Comparison of ENCODE assay signal across 15 cellular contexts in genomic region chr18:32661486-32662299, GRCh38.
DNase-seq lines count a peak whose midpoint lies in the region; ATAC-seq, FAIRE-seq and TF ChIP-seq lines count a peak whose summit lies in the region.
"Had no signal": no experiment of that assay in that cellular context is flagged by ENCODE, and none has a peak within 500 bp of the region (broad histone marks: within the 10 kb centered on the region; RNA-seq: fewer than 3 reads in every experiment).

No MANE protein-coding gene starts in this region.

- H3K4me2 ChIP-seq in keratinocyte (ENCODE audit: control insufficient read depth, extremely low read depth, insufficient read depth, low read depth, low read length) = peak overlapping the region; percentile 17

- peak; percentile 44 for ATAC-seq in HG02870 (IDR thresholded peaks at IDR 0.05; ENCODE audit: unreplicated experiment)
- ATAC-seq: K562 had no signal

- H3K9ac ChIP-seq in keratinocyte (ENCODE audit: control insufficient read depth, extremely low read depth, insufficient read depth, low read length) = no peak overlapping the region

- H3K4me1 ChIP-seq in A673 (ENCODE audit: insufficient read depth, low read length, poor library complexity, severe bottlenecking) = no peaks in the 10 kb centered on the region
- peaks cover 14% of the 10 kb centered on the region for H3K4me1 ChIP-seq in keratinocyte (ENCODE audit: control insufficient read depth, extremely low read depth, insufficient read depth, low read length)
- H3K4me1 ChIP-seq in BE2C = no peaks in the 10 kb centered on the region
- H3K4me1 ChIP-seq: upper lobe of left lung had no signal

- CTCF ChIA-PET in A673 (lab: Charles Lee) = no interaction called here

- TF ChIP-seq CTCF in A673 (conservative IDR thresholded peaks at IDR 0.05; ENCODE audit: low read depth, low read length) (no peak), astrocyte of the cerebellum (IDR thresholded peaks at IDR 0.05; ENCODE audit: low read depth, low read length, missing control alignments) (no peak), keratinocyte (optimal IDR thresholded peaks at IDR 0.05 in 1 of 3, IDR thresholded peaks at IDR 0.05 in 1 of 3, conservative IDR thresholded peaks at IDR 0.05 in 1 of 3; ENCODE audit: extremely low read depth in 1 of 3, insufficient read depth in 2 of 3, low read length in 3 of 3) (no peak), BE2C (IDR thresholded peaks at IDR 0.05; ENCODE audit: low read depth, low read length) (no peak)

- POLR2A ChIA-PET in A673 (lab: Charles Lee; ENCODE audit: low non-redundant PET) = no interaction called here

- BruUV-seq in A673 (replicated peaks; lab: Mats Ljungman, UMichigan) = no TSS peak

- no peak overlapping the region for H3K27ac ChIP-seq in A673 (ENCODE audit: low read depth, low read length, poor library complexity, severe bottlenecking)
- no peak overlapping the region for H3K27ac ChIP-seq in keratinocyte (ENCODE audit: control insufficient read depth, insufficient read depth, low read length)
- H3K27ac ChIP-seq: SK-N-MC, upper lobe of left lung had no signal

- H4K20me1 ChIP-seq in keratinocyte (ENCODE audit: control insufficient read depth, extremely low read depth, insufficient read depth, low read length) = no peaks in the 10 kb centered on the region

- peak; percentile 91 for FAIRE-seq in keratinocyte (lab: Jason Lieb, UNC)
- FAIRE-seq: K562 had no signal

- no peaks in the 10 kb centered on the region for H3K9me3 ChIP-seq in A673 (ENCODE audit: low read depth, low read length, poor library complexity, severe bottlenecking)
- no peaks in the 10 kb centered on the region for H3K9me3 ChIP-seq in keratinocyte (ENCODE audit: control insufficient read depth, low read depth, low read length)
- H3K9me3 ChIP-seq in BE2C = no peaks in the 10 kb centered on the region
- H3K9me3 ChIP-seq: upper lobe of left lung had no signal

- peak overlapping the region; percentile 43 for H2AFZ ChIP-seq in keratinocyte (ENCODE audit: control insufficient read depth, low read length)

- in situ Hi-C loops in astrocyte of the cerebellum (cut with HindIII; ENCODE audit: low sequenced_read_pairs) = no loop called here

- H3K4me3 ChIP-seq in A673 (ENCODE audit: low read depth, low read length, poor library complexity, severe bottlenecking) = no peak overlapping the region
- H3K4me3 ChIP-seq in astrocyte of the cerebellum (ENCODE audit: low read depth, low read length) = no peak overlapping the region
- no peak overlapping the region for H3K4me3 ChIP-seq in keratinocyte (ENCODE audit: control insufficient read depth in 2 of 3, extremely low read depth in 1 of 3, insufficient read depth in 2 of 3, low read depth in 1 of 3, low read length in 3 of 3)
- H3K4me3 ChIP-seq in BE2C (ENCODE audit: low read depth, low read length) = no peak overlapping the region
- H3K4me3 ChIP-seq: K562, SK-N-MC, upper lobe of left lung had no signal

- intact Hi-C loops in A673 (cut with micrococcal nuclease; ENCODE audit: unreplicated experiment) = loop anchor here (10.0 kb wide), 1 partner anchor 387 kb away; no protein-coding TSS in a partner anchor

- H3K36me3 ChIP-seq in A673 (ENCODE audit: insufficient read depth, low read length, poor library complexity, severe bottlenecking) = no peaks in the 10 kb centered on the region
- no peaks in the 10 kb centered on the region for H3K36me3 ChIP-seq in keratinocyte (ENCODE audit: control insufficient read depth in 2 of 2, extremely low read depth in 1 of 2, insufficient read depth in 2 of 2, low read length in 2 of 2)
- no peaks in the 10 kb centered on the region for H3K36me3 ChIP-seq in BE2C
- H3K36me3 ChIP-seq: upper lobe of left lung had no signal

- no peaks in the 10 kb centered on the region for H3K79me2 ChIP-seq in keratinocyte (ENCODE audit: control insufficient read depth, insufficient read depth, low read length)

- dilution Hi-C loops in keratinocyte (cut with MboI; ENCODE audit: extremely low pct_ligation_motif_present, low sequenced_read_pairs) = no loop called here

- H3K27me3 ChIP-seq in A673 (replicated peaks; ENCODE audit: insufficient read depth, low read depth, low read length, poor library complexity) = no peaks in the 10 kb centered on the region
- H3K27me3 ChIP-seq in keratinocyte (ENCODE audit: control insufficient read depth, extremely low read depth, insufficient read depth, low read length) = no peaks in the 10 kb centered on the region
- no peaks in the 10 kb centered on the region for H3K27me3 ChIP-seq in BE2C
- H3K27me3 ChIP-seq: upper lobe of left lung had no signal

- DNase-seq in A673 (ENCODE audit: low spot score) (peak; percentile 42), astrocyte of the cerebellum (ENCODE audit: low read depth) (peak; percentile 34), keratinocyte (ENCODE audit: low read depth, low spot score) (peak; percentile 21), BE2C (no peak), ecto neural progenitor cell (ENCODE audit: low spot score) (no peak), HUDEP-2 (lab: John Stamatoyannopoulos, UW; ENCODE audit: unreplicated experiment in 76 of 76) (no peak)
- no peak for DNase-seq in activated T-cell treated with anti-CD3 and anti-CD28 coated beads, Interleukin-2, amount 50 U/mL, for 1 hour
- DNase-seq: activated B cell treated with CpG ODN at 0.5 μM for 24 hours, erythroblast, NCI-H187, posterior cingulate gyrus, upper lobe of left lung had no signal

- H3K9me1 ChIP-seq in keratinocyte (ENCODE audit: control insufficient read depth, extremely low read depth, insufficient read depth, low read length) = no peaks in the 10 kb centered on the region

Comparison
In these comparisons a context has a peak if more than half of its experiments do, and no peak if none do; other contexts are left out.
1. DNase-seq: peak in A673 (single experiment), astrocyte of the cerebellum (single experiment) and keratinocyte (single experiment); none in BE2C (single experiment), ecto neural progenitor cell (single experiment), activated T-cell treated with anti-CD3 and anti-CD28 coated beads, Interleukin-2, amount 50 U/mL, for 1 hour (single experiment) and HUDEP-2 (0 of 76).